In genomic region chrX:106995678-106996077, GRCh38 we compare ENCODE assay signal across 9 cellular contexts.
"Had no signal": no experiment of that assay in that cellular context is flagged by ENCODE, and none has a peak within 500 bp of the region (broad histone marks: within the 10 kb centered on the region; RNA-seq: fewer than 3 reads in every experiment).

No MANE protein-coding gene starts in this region.

- H3K36me3 Mint-ChIP-seq: IgD-negative memory B cell had no signal

- H3K9ac ChIP-seq: KMS-11 had no signal

- H3K27ac Mint-ChIP-seq: GM23338, H9, IgD-negative memory B cell had no signal

- H3K27me3 Mint-ChIP-seq: IgD-negative memory B cell had no signal

- H3K9me3 Mint-ChIP-seq: IgD-negative memory B cell had no signal

- H3K4me3 ChIP-seq: GM23338 had no signal

- H2AFZ ChIP-seq: GM23338 had no signal

- FAIRE-seq: H1, H54, HTR-8/SVneo had no signal

- ATAC-seq: GM23338 had no signal

- DNase-seq: H9, HCEC 1CT, KBM-7 had no signal

- H3K4me2 ChIP-seq: GM23338, KMS-11 had no signal

- H3K4me3 Mint-ChIP-seq: GM23338, H9, IgD-negative memory B cell had no signal

- H3K27ac ChIP-seq: KMS-11 had no signal
